Comparison of ENCODE assay signal across 28 cellular contexts in genomic region chr2:187718092-187718491, GRCh38.
"Had no signal": no experiment of that assay in that cellular context is flagged by ENCODE, and none has a peak within 500 bp of the region (broad histone marks: within the 10 kb centered on the region; RNA-seq: fewer than 3 reads in every experiment).

No MANE protein-coding gene starts in this region.

- H3K9me3 ChIP-seq: breast epithelium, colonic mucosa, esophagus squamous epithelium had no signal

- H3K27me3 ChIP-seq: ascending aorta, breast epithelium, colonic mucosa, esophagus squamous epithelium, gastroesophageal sphincter, heart right ventricle had no signal

- DNase-seq: activated CD4-positive, alpha-beta memory T cell treated with anti-CD3 and anti-CD28 coated beads, Interleukin-2, amount 10 ng/mL, durations not matched to agents 7 days and 5 days; activated CD4-positive, alpha-beta T cell treated with anti-CD3 and anti-CD28 coated beads for 1 hour; activated CD4-positive, alpha-beta T cell treated with anti-CD3 and anti-CD28 coated beads for 4 hours; activated CD4-positive, alpha-beta T cell treated with anti-CD3 and anti-CD28 coated beads, Interleukin-2, amount 10 ng/mL, durations not matched to agents 7 days and 5 days; activated CD4-positive, alpha-beta T cell treated with anti-CD3 and anti-CD28 coated beads, Interleukin-2, amount 50 U/mL, for 4 hours; activated CD8-positive, alpha-beta memory T cell treated with anti-CD3 and anti-CD28 coated beads, Interleukin-2, amount 50 U/mL, for 48 hours; activated gamma-delta T cell; activated naive CD4-positive, alpha-beta T cell; activated naive CD4-positive, alpha-beta T cell treated with anti-CD3 and anti-CD28 coated beads, Interleukin-2, amount 10 ng/mL, durations not matched to agents 7 days and 5 days; activated naive CD8-positive, alpha-beta T cell treated with anti-CD3 and anti-CD28 coated beads, Interleukin-2, amount 10 ng/mL, durations not matched to agents 7 days and 5 days; activated T-cell treated with anti-CD3 and anti-CD28 coated beads for 4 hours; activated T-cell treated with anti-CD3 and anti-CD28 coated beads, Interleukin-2, amount 50 U/mL, for 24 hours; activated T-cell treated with anti-CD3 and anti-CD28 coated beads, Interleukin-2, amount 50 U/mL, for 72 hours; central memory CD4-positive, alpha-beta T cell; cerebellar nuclear complex; colonic mucosa; effector CD8-positive, alpha-beta T cell; esophagus squamous epithelium; foreskin melanocyte; heart right ventricle had no signal

- H3K4me1 ChIP-seq: ascending aorta, breast epithelium, colonic mucosa, esophagus squamous epithelium, gastroesophageal sphincter, heart right ventricle had no signal

- H3K4me3 ChIP-seq: ascending aorta, breast epithelium, cardiac muscle cell, colonic mucosa, esophagus squamous epithelium, gastroesophageal sphincter, heart right ventricle had no signal

- H3K27ac ChIP-seq: ascending aorta, breast epithelium, cardiac muscle cell, colonic mucosa, epithelial cell of prostate, esophagus squamous epithelium, gastroesophageal sphincter, heart right ventricle had no signal

- ATAC-seq: activated naive CD4-positive, alpha-beta T cell treated with anti-CD3 and anti-CD28 coated beads, Interleukin-2, amount 50 U/mL, for 72 hours; activated T-cell treated with anti-CD3 and anti-CD28 coated beads, Interleukin-2, amount 50 U/mL, for 72 hours; gastroesophageal sphincter; heart right ventricle had no signal

- FAIRE-seq: endometrium, endothelial cell of umbilical vein had no signal

- H3K36me3 ChIP-seq: ascending aorta, breast epithelium, cardiac muscle cell, colonic mucosa, esophagus squamous epithelium, gastroesophageal sphincter, heart right ventricle had no signal
